Comparison of ENCODE assay signal across 9 cellular contexts in the genomic region with DNA sequence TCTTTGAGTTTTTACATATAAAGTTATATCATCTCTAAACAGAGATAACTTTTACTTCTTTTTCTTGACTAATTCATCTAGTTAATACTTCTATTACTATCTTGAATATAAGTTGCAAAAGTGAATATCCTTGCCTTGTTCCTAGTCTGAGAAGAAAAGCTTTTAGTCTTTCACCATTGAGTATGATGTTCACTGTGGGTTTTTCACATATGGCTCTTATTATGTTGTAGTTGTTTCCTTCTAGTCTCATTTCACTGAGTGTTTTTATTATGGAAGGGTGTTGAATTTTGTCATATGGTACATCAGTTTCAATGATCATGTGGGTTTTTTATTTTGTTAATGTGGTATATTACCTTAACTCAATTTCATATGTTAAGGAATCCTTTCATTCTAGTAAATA.
"Had no signal": no experiment of that assay in that cellular context is flagged by ENCODE, and none has a peak within 500 bp of the region (broad histone marks: within the 10 kb centered on the region; RNA-seq: fewer than 3 reads in every experiment).

No MANE protein-coding gene starts in this region.

- ATAC-seq: HCT116, K562 had no signal

- H3K9me3 ChIP-seq: HAP-1 had no signal

- H3K36me3 ChIP-seq: HAP-1 had no signal

- H2AFZ ChIP-seq: GM23248 had no signal

- H3K9ac ChIP-seq: GM23248 had no signal

- H3K27ac ChIP-seq: GM23248, HL-60 had no signal

- DNase-seq: GM23248, GOT3, H7, HFFc6, IMR-90 had no signal

- H3K4me3 ChIP-seq: GM23248, HAP-1, K562 had no signal

- H3K9me3 Mint-ChIP-seq: HFFc6 had no signal

- H3K4me3 Mint-ChIP-seq: HFFc6 had no signal

- H3K27ac Mint-ChIP-seq: HFFc6 had no signal

- H3K4me1 ChIP-seq: HAP-1 had no signal
